In the genomic region with DNA sequence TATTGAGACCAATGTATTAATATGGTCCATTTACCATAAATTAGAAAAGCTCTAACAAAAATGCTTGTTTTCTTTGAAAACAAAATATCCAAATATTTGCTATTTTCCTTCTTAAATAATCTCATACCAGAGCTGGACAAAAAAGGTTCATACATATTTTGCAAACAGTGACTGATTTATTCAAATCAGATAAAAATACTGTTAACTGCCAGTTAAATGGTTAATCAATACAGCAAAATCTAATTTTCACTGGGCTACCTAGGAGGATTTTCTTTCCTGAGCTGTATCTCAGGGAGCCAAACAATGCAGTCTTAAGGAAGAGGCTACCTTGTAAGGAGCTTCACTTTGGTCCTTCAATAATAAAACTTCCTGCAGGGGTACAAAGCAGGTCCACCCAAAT, we compare ENCODE assay signal across 13 cellular contexts. TPM values are rescaled to one million over a fixed set of nuclear protein-coding genes. Genes with fewer than 3 reads are reported as not detected.
DNase-seq lines count a peak whose midpoint lies in the region; ATAC-seq and TF ChIP-seq lines count a peak whose summit lies in the region.
"Had no signal": no experiment of that assay in that cellular context is flagged by ENCODE, and none has a peak within 500 bp of the region (broad histone marks: within the 10 kb centered on the region; RNA-seq: fewer than 3 reads in every experiment).

No MANE protein-coding gene starts in this region.

- ATAC-seq in left ventricle myocardium superior (no peak), GM21737 (IDR thresholded peaks at IDR 0.05; ENCODE audit: unreplicated experiment) (no peak)

- H3K4me1 ChIP-seq in cardiac muscle cell (ENCODE audit: low read depth) (peaks cover 29% of the 10 kb centered on the region), endocrine pancreas (ENCODE audit: control insufficient read depth, insufficient read depth, low read length) (peaks cover 8% of the 10 kb centered on the region), muscle layer of duodenum (ENCODE audit: control insufficient read depth in 1 of 2, insufficient read depth in 2 of 2, low read length in 2 of 2) (peaks cover 2 to 42% of the 10 kb centered on the region in 2 donors), urinary bladder (ENCODE audit: insufficient read depth) (no peaks in the 10 kb centered on the region)

- TF ChIP-seq CTCF in cardiac muscle cell (IDR thresholded peaks at IDR 0.05; ENCODE audit: low read depth, low read length), result no peak

- intact Hi-C loops in left ventricle myocardium superior (cut with micrococcal nuclease), result no loop called here

- H3K27ac ChIP-seq in cardiac muscle cell, result no peak overlapping the region
- peak overlapping the region; percentile 96 for H3K27ac ChIP-seq in muscle layer of duodenum (ENCODE audit: low read length)
- H3K27ac ChIP-seq in urinary bladder (ENCODE audit: low read depth), result no peak overlapping the region

- H3K4me3 ChIP-seq in cardiac muscle cell, result peak overlapping the region; percentile 90
- peak overlapping the region; percentile 96 for H3K4me3 ChIP-seq in endocrine pancreas (ENCODE audit: control insufficient read depth, insufficient read depth, low read length)
- peak overlapping the region; percentile 92 to 94 for H3K4me3 ChIP-seq in muscle layer of duodenum (ENCODE audit: low read depth in 1 of 2, low read length in 2 of 2)
- peak overlapping the region; percentile 65 for H3K4me3 ChIP-seq in urinary bladder (ENCODE audit: low read depth, low read length)
- H3K4me3 ChIP-seq: lung had no signal

- H3K27me3 ChIP-seq in cardiac muscle cell (no peaks in the 10 kb centered on the region), endocrine pancreas (ENCODE audit: control insufficient read depth, insufficient read depth, low read length) (no peaks in the 10 kb centered on the region), muscle layer of duodenum (ENCODE audit: low read depth, low read length) (peaks cover 16% of the 10 kb centered on the region)

- H3K9me3 ChIP-seq in cardiac muscle cell (ENCODE audit: low read depth) (no peaks in the 10 kb centered on the region), endocrine pancreas (ENCODE audit: control insufficient read depth, low read length) (no peaks in the 10 kb centered on the region), muscle layer of duodenum (ENCODE audit: control insufficient read depth in 1 of 2, low read length in 2 of 2) (no peaks in the 10 kb centered on the region)

- DNase-seq in cardiac muscle cell (ENCODE audit: low read depth in 1 of 2, low spot score in 1 of 2) (no peak), left ventricle myocardium superior (no peak), ecto neural progenitor cell (ENCODE audit: low spot score) (no peak), AG20443 (ENCODE audit: low spot score) (no peak)
- DNase-seq: ACHN; activated CD8-positive, alpha-beta memory T cell treated with anti-CD3 and anti-CD28 coated beads, Interleukin-2, amount 50 U/mL, for 48 hours; cortex of kidney; NCI-H187 treated with DMSO at 0.1 percent for 48 hours had no signal

- H3K9ac ChIP-seq in endocrine pancreas (ENCODE audit: control insufficient read depth, insufficient read depth, low read length), result no peak overlapping the region

- peaks cover 12% of the 10 kb centered on the region for H3K36me3 ChIP-seq in cardiac muscle cell
- no peaks in the 10 kb centered on the region for H3K36me3 ChIP-seq in endocrine pancreas (ENCODE audit: control insufficient read depth, insufficient read depth, low read length)
- peaks cover 0 to 23% of the 10 kb centered on the region in 2 donors for H3K36me3 ChIP-seq in muscle layer of duodenum (ENCODE audit: control insufficient read depth in 1 of 2, insufficient read depth in 2 of 2, low read length in 2 of 2)
- H3K36me3 ChIP-seq in urinary bladder (ENCODE audit: insufficient read depth), result no peaks in the 10 kb centered on the region

RNA-seq across cellular contexts. Expression of a gene that starts 2.0 kb away (rescaled TPM):
- total RNA-seq in cardiac muscle cell (79.8 and 114 TPM in 2 replicates), left ventricle myocardium superior (116 TPM), urinary bladder (298 TPM)
- polyA plus RNA-seq in cardiac muscle cell (68.8 and 75.2 TPM in 2 replicates), urinary bladder (216 TPM)
